10 cellular contexts compared by ENCODE assay signal in the genomic region with DNA sequence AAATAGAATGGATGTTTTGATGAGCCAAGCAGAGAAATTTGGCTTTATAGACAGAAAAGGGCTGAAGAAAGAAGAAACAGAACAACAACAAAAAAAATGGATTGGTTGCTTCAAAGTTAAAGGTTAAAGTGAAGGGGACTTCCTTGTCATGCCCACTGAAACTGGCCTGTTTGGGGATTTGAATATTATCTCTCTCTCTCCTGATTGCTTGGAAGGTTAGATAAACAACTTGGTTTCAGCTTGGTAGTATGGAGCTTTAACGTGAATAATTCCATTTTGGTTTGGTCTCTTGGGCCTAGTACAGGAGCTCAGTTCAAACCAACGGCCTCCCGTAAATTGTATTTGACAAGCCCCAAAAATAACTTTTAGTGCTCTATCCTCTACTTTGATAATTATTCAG.
DNase-seq lines count a peak whose midpoint lies in the region; ATAC-seq and TF ChIP-seq lines count a peak whose summit lies in the region.
"Had no signal": no experiment of that assay in that cellular context is flagged by ENCODE, and none has a peak within 500 bp of the region (broad histone marks: within the 10 kb centered on the region; RNA-seq: fewer than 3 reads in every experiment).

No MANE protein-coding gene starts in this region.

- in situ Hi-C loops in transverse colon (cut with MboI; ENCODE audit: low pct_ligation_motif_present in 1 of 4, low pct_unique_long_range_greater_than_20kb in 1 of 4, low sequenced_read_pairs in 3 of 4) = loop anchor here in 2 of 4 donors (25.0 kb wide), 1 partner anchor 239 kb away; no protein-coding TSS in a partner anchor

- TF ChIP-seq EP300 in transverse colon (IDR thresholded peaks at IDR 0.05; ENCODE audit: low read depth) = no peak

- H3K27ac Mint-ChIP-seq in activated naive CD4-positive, alpha-beta T cell treated with anti-CD3 and anti-CD28 coated beads for 36 hours = peak overlapping the region; percentile 99
- H3K27ac Mint-ChIP-seq: WTC11 had no signal

- H3K4me1 Mint-ChIP-seq in activated naive CD4-positive, alpha-beta T cell treated with anti-CD3 and anti-CD28 coated beads for 36 hours (ENCODE audit: low read depth) = peaks cover 76% of the 10 kb centered on the region

- no peak overlapping the region for H3K4me3 ChIP-seq in esophagus squamous epithelium
- no peak overlapping the region for H3K4me3 ChIP-seq in transverse colon
- no peak overlapping the region for H3K4me3 ChIP-seq in WERI-Rb-1 (ENCODE audit: low read depth, low read length)
- H3K4me3 ChIP-seq: mucosa of descending colon had no signal

- peaks cover 6% of the 10 kb centered on the region for H3K36me3 Mint-ChIP-seq in activated naive CD4-positive, alpha-beta T cell treated with anti-CD3 and anti-CD28 coated beads for 36 hours (ENCODE audit: low read depth)
- H3K36me3 Mint-ChIP-seq: WTC11 had no signal

- intact Hi-C loops in activated naive CD4-positive, alpha-beta T cell treated with anti-CD3 and anti-CD28 coated beads for 36 hours (cut with micrococcal nuclease) = loop anchor here (1.0 to 10.0 kb wide), 7 partner anchors 11 to 1653 kb away; partner anchors contain the start of genes EIF2A, MBNL1, SERP1 and SIAH2
- intact Hi-C loops in esophagus squamous epithelium (cut with DNase I) (no loop called here), transverse colon (cut with DNase I; ENCODE audit: low total_unique reads) (no loop called here)

- no peaks in the 10 kb centered on the region for H3K9me3 ChIP-seq in KOPT-K1 (ENCODE audit: insufficient read depth, low read length, poor library complexity, severe bottlenecking)
- H3K9me3 ChIP-seq in esophagus squamous epithelium = no peaks in the 10 kb centered on the region
- no peaks in the 10 kb centered on the region for H3K9me3 ChIP-seq in transverse colon
- no peaks in the 10 kb centered on the region for H3K9me3 ChIP-seq in WERI-Rb-1 (ENCODE audit: severe bottlenecking)
- H3K9me3 ChIP-seq: mucosa of descending colon had no signal

- ATAC-seq in left lobe of liver = no peak
- ATAC-seq: mucosa of descending colon, WTC11 had no signal

- no peaks in the 10 kb centered on the region for H3K36me3 ChIP-seq in KOPT-K1 (ENCODE audit: insufficient read depth, low read length)
- no peaks in the 10 kb centered on the region for H3K36me3 ChIP-seq in esophagus squamous epithelium
- no peaks in the 10 kb centered on the region for H3K36me3 ChIP-seq in transverse colon
- H3K36me3 ChIP-seq in WERI-Rb-1 = no peaks in the 10 kb centered on the region

- H3K4me3 Mint-ChIP-seq in activated naive CD4-positive, alpha-beta T cell treated with anti-CD3 and anti-CD28 coated beads for 36 hours = peak overlapping the region; percentile 75
- H3K4me3 Mint-ChIP-seq: WTC11 had no signal

- H3K9me3 Mint-ChIP-seq in activated naive CD4-positive, alpha-beta T cell treated with anti-CD3 and anti-CD28 coated beads for 36 hours = no peaks in the 10 kb centered on the region
- H3K9me3 Mint-ChIP-seq: WTC11 had no signal

- TF ChIP-seq POLR2A in esophagus squamous epithelium (IDR thresholded peaks at IDR 0.05) = no peak
- TF ChIP-seq POLR2A in transverse colon (IDR thresholded peaks at IDR 0.05) = no peak

- H3K27me3 ChIP-seq in esophagus squamous epithelium (no peaks in the 10 kb centered on the region), transverse colon (no peaks in the 10 kb centered on the region), WERI-Rb-1 (ENCODE audit: insufficient read depth, low read depth, severe bottlenecking) (peaks cover 22% of the 10 kb centered on the region)

- peak overlapping the region; percentile 87 for H3K27ac ChIP-seq in KOPT-K1 (ENCODE audit: low read depth, low read length, poor library complexity, severe bottlenecking)
- peak overlapping the region; percentile 12 to 76 (median 70) for H3K27ac ChIP-seq in esophagus squamous epithelium
- H3K27ac ChIP-seq in transverse colon = peak overlapping the region; percentile 83 to 89 (median 85)
- H3K27ac ChIP-seq in WERI-Rb-1 = no peak overlapping the region

- H3K4me1 ChIP-seq in esophagus squamous epithelium (peaks cover 0 to 53% (median 5%) of the 10 kb centered on the region in 3 donors), transverse colon (peaks cover 5 to 66% (median 14%) of the 10 kb centered on the region in 4 donors)

- no peaks in the 10 kb centered on the region for H3K27me3 Mint-ChIP-seq in activated naive CD4-positive, alpha-beta T cell treated with anti-CD3 and anti-CD28 coated beads for 36 hours (ENCODE audit: low read depth)

- DNase-seq in activated naive CD4-positive, alpha-beta T cell treated with anti-CD3 and anti-CD28 coated beads for 36 hours = no peak
- no peak for DNase-seq in activated naive CD4-positive, alpha-beta T cell treated with Interleukin-2 at 50 U/mL for 16 hours
- DNase-seq in esophagus squamous epithelium (lab: John Stamatoyannopoulos, UW) (no peak), transverse colon (no peak), left lobe of liver (ENCODE audit: low spot score) (no peak), SKM-1 treated with dmso at 0.1 percent for 144 hours (lab: John Stamatoyannopoulos, UW; ENCODE audit: unreplicated experiment) (no peak), WERI-Rb-1 (no peak)
- DNase-seq: mucosa of descending colon had no signal

- TF ChIP-seq CTCF in esophagus squamous epithelium (IDR thresholded peaks at IDR 0.05) = no peak
- no peak for TF ChIP-seq CTCF in transverse colon (IDR thresholded peaks at IDR 0.05)
- TF ChIP-seq CTCF in WERI-Rb-1 (IDR thresholded peaks at IDR 0.05; ENCODE audit: low read depth, low read length) = no peak

- 59 to 71% methylated on average over 3 of the region's 3 CpGs for WGBS in esophagus squamous epithelium, 2 donors
- 56 to 66% methylated on average over 3 of the region's 3 CpGs for WGBS in transverse colon (ENCODE audit: low coverage in 1 of 2), 2 donors

- CTCF ChIA-PET in activated naive CD4-positive, alpha-beta T cell treated with anti-CD3 and anti-CD28 coated beads for 36 hours (lab: Charles Lee) = interaction anchor here (0.6 to 1.9 kb wide), 7 partner anchors 14 to 75 kb away, joined by 3 to 6 read pairs (median 3); no protein-coding TSS in a partner anchor
